In the genomic region with DNA sequence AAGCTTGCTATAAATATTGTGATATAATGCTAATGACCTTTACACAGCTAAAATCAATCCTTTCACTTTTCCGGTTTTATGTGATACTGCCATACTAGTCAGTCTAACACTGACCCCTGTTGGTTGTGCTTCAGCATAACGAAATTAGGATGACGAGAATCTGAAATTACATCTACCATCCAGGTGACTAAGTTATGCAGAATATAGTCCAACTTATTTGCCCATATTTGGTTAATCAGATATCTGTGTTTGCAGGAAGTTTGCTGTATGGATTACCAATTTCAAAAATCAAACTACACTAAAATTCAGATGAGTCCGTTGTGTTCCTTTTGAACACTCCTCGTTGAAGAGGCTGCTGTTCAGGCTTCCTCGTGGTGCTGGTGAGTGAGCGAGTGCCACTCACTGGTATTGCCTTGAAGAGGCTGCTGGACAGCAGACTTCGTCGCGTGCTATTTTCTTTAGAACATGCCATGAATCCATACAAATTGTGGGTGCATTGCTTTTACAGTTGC, we compare ENCODE assay signal across 8 cellular contexts.
DNase-seq lines count a peak whose midpoint lies in the region; ATAC-seq lines count a peak whose summit lies in the region.

No MANE protein-coding gene starts in this region.

- no peaks in the 10 kb centered on the region for H3K9me3 Mint-ChIP-seq in stimulated activated naive CD8-positive, alpha-beta T cell treated with anti-CD3 and anti-CD28 coated beads, Interleukin-15, amount 100 ng/mL, for 72 hours

- DNase-seq in AG08395 (ENCODE audit: low spot score) = peak; percentile 73
- DNase-seq in GM04504 (ENCODE audit: low read depth) = peak; percentile 32
- peak; percentile 58 for DNase-seq in NCI-H2107 (lab: John Stamatoyannopoulos, UW)
- peak; percentile 67 for DNase-seq in amniotic epithelial cell (ENCODE audit: low read depth)
- DNase-seq in hepatic stellate cell (ENCODE audit: low spot score) = peak; percentile 66
- DNase-seq in stimulated activated naive CD8-positive, alpha-beta T cell treated with anti-CD3 and anti-CD28 coated beads, Interleukin-15, amount 100 ng/mL, for 72 hours = no peak
- DNase-seq in stimulated activated CD4-positive, alpha-beta T cell treated with anti-CD3 and anti-CD28 coated beads, Interleukin-15, amount 100 ng/mL, for 24 hours = no peak

- H3K27ac Mint-ChIP-seq in stimulated activated naive CD8-positive, alpha-beta T cell treated with anti-CD3 and anti-CD28 coated beads, Interleukin-15, amount 100 ng/mL, for 72 hours = no peak overlapping the region

- no peak overlapping the region for H3K4me3 Mint-ChIP-seq in stimulated activated naive CD8-positive, alpha-beta T cell treated with anti-CD3 and anti-CD28 coated beads, Interleukin-15, amount 100 ng/mL, for 72 hours

- ATAC-seq in HG02759 (IDR thresholded peaks at IDR 0.05; ENCODE audit: unreplicated experiment) = peak; percentile 69
- ATAC-seq in stimulated activated naive CD8-positive, alpha-beta T cell treated with anti-CD3 and anti-CD28 coated beads, Interleukin-15, amount 100 ng/mL, for 72 hours = peak; percentile 84

- H3K27me3 Mint-ChIP-seq in stimulated activated naive CD8-positive, alpha-beta T cell treated with anti-CD3 and anti-CD28 coated beads, Interleukin-15, amount 100 ng/mL, for 72 hours = no peaks in the 10 kb centered on the region

- peaks cover 32% of the 10 kb centered on the region for H3K4me1 Mint-ChIP-seq in stimulated activated naive CD8-positive, alpha-beta T cell treated with anti-CD3 and anti-CD28 coated beads, Interleukin-15, amount 100 ng/mL, for 72 hours

Comparison
In these comparisons a context has a peak if more than half of its experiments do, and no peak if none do; other contexts are left out.
1. DNase-seq: peak in AG08395 (single experiment), GM04504 (single experiment), NCI-H2107 (single experiment), amniotic epithelial cell (single experiment) and hepatic stellate cell (single experiment); none in stimulated activated naive CD8-positive, alpha-beta T cell treated with anti-CD3 and anti-CD28 coated beads, Interleukin-15, amount 100 ng/mL, for 72 hours (0 of 2) and stimulated activated CD4-positive, alpha-beta T cell treated with anti-CD3 and anti-CD28 coated beads, Interleukin-15, amount 100 ng/mL, for 24 hours (single experiment).